11 cellular contexts compared by ENCODE assay signal in the genomic region with DNA sequence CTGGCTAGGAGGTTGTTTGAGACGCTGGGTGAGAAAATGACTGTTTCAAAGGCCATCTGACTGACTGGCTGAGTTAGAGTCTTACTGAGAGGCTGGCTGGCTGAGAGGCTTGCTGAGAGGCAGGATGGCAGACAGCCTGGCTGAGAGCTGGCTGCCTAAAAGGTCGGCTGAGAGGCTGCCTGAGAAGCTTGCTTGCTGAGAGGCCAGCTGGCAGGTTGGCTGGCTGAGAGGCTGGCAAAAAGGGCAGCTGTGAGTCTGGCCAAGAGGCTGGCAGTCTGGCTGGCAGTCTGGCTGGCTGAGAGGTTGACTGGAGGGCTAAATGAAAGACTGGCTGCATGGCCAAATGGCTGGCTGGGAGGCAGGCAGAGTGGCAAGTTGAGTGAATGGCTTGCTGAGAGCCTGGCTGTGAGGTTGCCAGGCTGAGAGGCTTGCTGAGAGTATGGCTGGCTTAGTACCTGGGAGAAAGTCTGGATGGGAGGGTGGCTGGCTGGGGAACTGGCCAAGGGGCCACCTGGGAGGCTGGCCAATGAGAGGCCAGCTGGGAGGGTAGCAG. TPM values are rescaled to one million over a fixed set of nuclear protein-coding genes. Genes with fewer than 3 reads are reported as not detected.
DNase-seq lines count a peak whose midpoint lies in the region; ATAC-seq lines count a peak whose summit lies in the region.
"Had no signal": no experiment of that assay in that cellular context is flagged by ENCODE, and none has a peak within 500 bp of the region (broad histone marks: within the 10 kb centered on the region; RNA-seq: fewer than 3 reads in every experiment).

No MANE protein-coding gene starts in this region.

- intact Hi-C loops in aorta (cut with DNase I) = loop anchor here (5.0 to 10.0 kb wide), 4 partner anchors 131 to 241 kb away; partner anchors contain the start of genes THUMPD1 (in 2 of the 2), ERI2 (in 1 of the 2) and REXO5 (in 1 of the 2)

- peaks cover 55% of the 10 kb centered on the region for H3K27me3 Mint-ChIP-seq in stimulated activated naive CD8-positive, alpha-beta T cell treated with anti-CD3 and anti-CD28 coated beads, Interleukin-15, amount 100 ng/mL, for 72 hours

- no peak overlapping the region for H3K4me3 ChIP-seq in aorta (ENCODE audit: low read length in 2 of 2)

- H3K9me3 Mint-ChIP-seq in stimulated activated naive CD8-positive, alpha-beta T cell treated with anti-CD3 and anti-CD28 coated beads, Interleukin-15, amount 100 ng/mL, for 72 hours = no peaks in the 10 kb centered on the region
- H3K9me3 Mint-ChIP-seq: T-helper 2 cell treated with Interferon-gamma antibody and Interleukin-4, amounts not matched to agents 5 μg/mL and 100 μg/mL, for 36 hours had no signal

- no peaks in the 10 kb centered on the region for H3K9me3 ChIP-seq in aorta (ENCODE audit: control insufficient read depth, low read length)

- peak overlapping the region; percentile 21 to 91 for H3K27ac Mint-ChIP-seq in stimulated activated naive CD8-positive, alpha-beta T cell treated with anti-CD3 and anti-CD28 coated beads, Interleukin-15, amount 100 ng/mL, for 72 hours
- H3K27ac Mint-ChIP-seq: T-helper 2 cell treated with Interferon-gamma antibody and Interleukin-4, amounts not matched to agents 5 μg/mL and 100 μg/mL, for 36 hours had no signal

- no peak for ATAC-seq in stimulated activated naive CD8-positive, alpha-beta T cell treated with anti-CD3 and anti-CD28 coated beads, Interleukin-15, amount 100 ng/mL, for 72 hours
- ATAC-seq in stimulated activated naive CD8-positive, alpha-beta T cell treated with anti-CD3 and anti-CD28 coated beads, Interleukin-15, Interleukin-2, amounts not matched to agents 100 U/mL and 50 U/mL, for 24 hours = no peak
- peak; percentile 58 for ATAC-seq in aorta (ENCODE audit: low FRiP score)
- ATAC-seq in HG02642 (IDR thresholded peaks at IDR 0.05; ENCODE audit: poor library complexity, unreplicated experiment) = no peak

- H3K27ac ChIP-seq in aorta (ENCODE audit: low read depth in 1 of 2, low read length in 2 of 2) = peak overlapping the region; percentile 76 to 99

- no peaks in the 10 kb centered on the region for H3K4me1 Mint-ChIP-seq in stimulated activated naive CD8-positive, alpha-beta T cell treated with anti-CD3 and anti-CD28 coated beads, Interleukin-15, amount 100 ng/mL, for 72 hours

- H3K36me3 ChIP-seq in aorta (ENCODE audit: control insufficient read depth in 1 of 2, insufficient read depth in 2 of 2, low read length in 1 of 2) = no peaks in the 10 kb centered on the region

- H3K4me3 Mint-ChIP-seq in stimulated activated naive CD8-positive, alpha-beta T cell treated with anti-CD3 and anti-CD28 coated beads, Interleukin-15, amount 100 ng/mL, for 72 hours = no peak overlapping the region
- H3K4me3 Mint-ChIP-seq: T-helper 2 cell treated with Interferon-gamma antibody and Interleukin-4, amounts not matched to agents 5 μg/mL and 100 μg/mL, for 36 hours had no signal

- no peaks in the 10 kb centered on the region for H3K27me3 ChIP-seq in aorta (ENCODE audit: control insufficient read depth in 1 of 2, insufficient read depth in 2 of 2, low read length in 1 of 2)

- 4 to 6% methylated on average over 2 of the region's 2 CpGs for WGBS in aorta, 2 donors

- peaks cover 0 to 2% of the 10 kb centered on the region in 2 donors for H3K4me1 ChIP-seq in aorta (ENCODE audit: control insufficient read depth in 1 of 2, insufficient read depth in 2 of 2, low read length in 2 of 2)

- no peak for DNase-seq in stimulated activated naive CD8-positive, alpha-beta T cell treated with anti-CD3 and anti-CD28 coated beads, Interleukin-15, amount 100 ng/mL, for 72 hours
- DNase-seq in stimulated activated naive CD8-positive, alpha-beta T cell treated with anti-CD3 and anti-CD28 coated beads, Interleukin-15, Interleukin-2, amounts not matched to agents 100 U/mL and 50 U/mL, for 24 hours = no peak
- DNase-seq in cerebellum (ENCODE audit: low spot score) = peak; percentile 88
- DNase-seq in midbrain (lab: John Stamatoyannopoulos, UW) = peak; percentile 69
- peak; percentile 76 to 83 for DNase-seq in aorta
- no peak for DNase-seq in UCSD-AML1 (lab: John Stamatoyannopoulos, UW; ENCODE audit: unreplicated experiment)
- DNase-seq in NCI-H1694 (lab: John Stamatoyannopoulos, UW) = no peak
- DNase-seq: Karpas-422 had no signal

RNA-seq across cellular contexts. Expression of gene ACSM2B, which starts 35.3 kb away (rescaled TPM):
- total RNA-seq in cerebellum = not detected
- total RNA-seq in aorta = not detected
- not detected for polyA plus RNA-seq in aorta
- total RNA-seq: posterior vena cava had no signal

Comparison
In these comparisons a context has a peak if more than half of its experiments do, and no peak if none do; other contexts are left out.
1. DNase-seq: peak in cerebellum (single experiment), midbrain (single experiment) and aorta (2 of 2); none in stimulated activated naive CD8-positive, alpha-beta T cell treated with anti-CD3 and anti-CD28 coated beads, Interleukin-15, amount 100 ng/mL, for 72 hours (0 of 2), stimulated activated naive CD8-positive, alpha-beta T cell treated with anti-CD3 and anti-CD28 coated beads, Interleukin-15, Interleukin-2, amounts not matched to agents 100 U/mL and 50 U/mL, for 24 hours (single experiment), UCSD-AML1 (single experiment) and NCI-H1694 (single experiment).